9 cellular contexts compared by ENCODE assay signal in the genomic region with DNA sequence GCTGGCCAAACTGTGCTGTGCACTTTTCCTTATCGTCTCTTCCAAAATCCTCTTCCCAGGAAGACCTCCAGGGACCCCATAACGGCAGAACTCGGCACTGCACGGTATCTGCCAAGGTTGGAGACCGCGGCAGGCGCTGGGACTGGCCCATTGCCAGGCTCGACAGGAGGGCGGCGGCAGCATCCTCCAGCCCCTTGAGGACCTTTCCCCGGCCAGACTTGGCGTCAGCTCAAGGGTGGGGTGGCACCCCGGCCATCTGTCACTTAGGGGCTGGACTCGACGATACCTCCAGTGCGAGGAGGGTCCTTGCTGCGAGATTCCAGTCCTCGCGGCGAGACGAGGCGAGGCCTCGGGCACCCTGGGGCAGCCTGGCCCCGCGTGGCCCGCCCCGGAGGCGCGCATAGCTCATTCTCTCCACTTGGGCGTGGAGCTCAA. TPM values are rescaled to one million over a fixed set of nuclear protein-coding genes. Genes with fewer than 3 reads are reported as not detected.
DNase-seq lines count a peak whose midpoint lies in the region; ATAC-seq, FAIRE-seq and TF ChIP-seq lines count a peak whose summit lies in the region.
"Had no signal": no experiment of that assay in that cellular context is flagged by ENCODE, and none has a peak within 500 bp of the region (broad histone marks: within the 10 kb centered on the region; RNA-seq: fewer than 3 reads in every experiment).

No MANE protein-coding gene starts in this region.

- in situ Hi-C loops in GM12878 (cut with MboI): no loop called here

- TF ChIP-seq POLR2A in GM12891 (IDR thresholded peaks at IDR 0.05; ENCODE audit: low read depth, low read length) (no peak), GM12878 (IDR thresholded peaks at IDR 0.05; ENCODE audit: low read depth, low read length) (peak; percentile 43; the same call in 1 of the 2 replicates)

- RAD21 ChIA-PET in GM12878 (lab: Charles Lee; ENCODE audit: unreplicated experiment): interaction anchor here (1.4 to 3.0 kb wide), 6 partner anchors 11 to 196 kb away, joined by 4 to 23 read pairs (median 10); partner anchors contain the start of genes CNP, DNAJC7 and ODAD4

- H3K4me1 ChIP-seq in GM12878 (ENCODE audit: control insufficient read depth, insufficient read depth, low read length) (peaks cover 19% of the 10 kb centered on the region), keratinocyte (ENCODE audit: control insufficient read depth, extremely low read depth, insufficient read depth, low read length) (peaks cover 37% of the 10 kb centered on the region)

- H3K27me3 ChIP-seq in GM12878 (replicated peaks in 1 of 2; ENCODE audit: control insufficient read depth in 2 of 2, insufficient read depth in 2 of 2, low read length in 1 of 2) (no peaks in the 10 kb centered on the region), keratinocyte (ENCODE audit: control insufficient read depth, extremely low read depth, insufficient read depth, low read length) (no peaks in the 10 kb centered on the region)

- intact Hi-C loops in GM12878 (cut with micrococcal nuclease; ENCODE audit: unreplicated experiment): no loop called here

- peaks cover 10% of the 10 kb centered on the region for H3K36me3 ChIP-seq in SK-N-MC (ENCODE audit: insufficient read depth, low read length)
- peaks cover 3 to 8% of the 10 kb centered on the region in 2 experiments for H3K36me3 ChIP-seq in GM12878 (ENCODE audit: control insufficient read depth in 2 of 2, insufficient read depth in 2 of 2, low read length in 1 of 2)
- peaks cover 23 to 26% of the 10 kb centered on the region in 2 experiments for H3K36me3 ChIP-seq in keratinocyte (ENCODE audit: control insufficient read depth in 2 of 2, extremely low read depth in 1 of 2, insufficient read depth in 2 of 2, low read length in 2 of 2)

- H4K20me1 ChIP-seq in GM12878 (ENCODE audit: control insufficient read depth, insufficient read depth) (peaks cover 9% of the 10 kb centered on the region; the same call in 1 of the 2 replicates), keratinocyte (ENCODE audit: control insufficient read depth, extremely low read depth, insufficient read depth, low read length) (peaks cover 47% of the 10 kb centered on the region)

- H3K9me1 ChIP-seq in keratinocyte (ENCODE audit: control insufficient read depth, extremely low read depth, insufficient read depth, low read length): peaks cover 8% of the 10 kb centered on the region

- H3K9ac ChIP-seq in SK-N-MC (ENCODE audit: insufficient read length) (peak overlapping the region; percentile 91), GM12878 (ENCODE audit: control insufficient read depth, insufficient read depth, low read length) (peak overlapping the region; percentile 94), keratinocyte (ENCODE audit: control insufficient read depth, extremely low read depth, insufficient read depth, low read length) (peak overlapping the region; percentile 86)

- 1% methylated on average over 30 of the region's 30 CpGs for WGBS in GM12878 (ENCODE audit: insufficient coverage, insufficient replicate concordance, low lambda C conversion rate, missing lambda C conversion rate)

- SMC1A ChIA-PET in GM12878 (lab: Charles Lee; ENCODE audit: uncharacterized antibody, unreplicated experiment): interaction anchor here (0.6 to 2.7 kb wide), 4 partner anchors 9 to 46 kb away, joined by 3 to 19 read pairs (median 3); partner anchors contain the start of gene ODAD4

- DNase-seq in GM12891 (ENCODE audit: insufficient read length, low spot score): no peak
- peak; percentile 48 for DNase-seq in HT-29 (ENCODE audit: low spot score)
- no peak for DNase-seq in SK-N-MC (ENCODE audit: low read depth, low spot score)
- no peak for DNase-seq in GM12878 (ENCODE audit: low read depth, low spot score)
- DNase-seq in keratinocyte (ENCODE audit: low read depth, low spot score): no peak
- DNase-seq in stimulated activated CD4-positive, alpha-beta T cell treated with anti-CD3 and anti-CD28 coated beads, Interleukin-15, amount 100 ng/mL, for 1 hour (ENCODE audit: low read depth in 1 of 2, low spot score in 1 of 2): peak; percentile 8 to 34
- no peak for DNase-seq in cortex of kidney (lab: John Stamatoyannopoulos, UW)
- DNase-seq in islet precursor cell: no peak

- H3K9me3 ChIP-seq in SK-N-MC (ENCODE audit: low read depth, low read length): no peaks in the 10 kb centered on the region
- no peaks in the 10 kb centered on the region for H3K9me3 ChIP-seq in GM12878 (replicated peaks; ENCODE audit: control insufficient read depth, insufficient read depth, low read length)
- no peaks in the 10 kb centered on the region for H3K9me3 ChIP-seq in keratinocyte (ENCODE audit: control insufficient read depth, low read depth, low read length)

- TF ChIP-seq RAD21 in GM12878 (IDR thresholded peaks at IDR 0.05; ENCODE audit: insufficient read depth, low read depth, low read length): no peak

- TF ChIP-seq CTCF in GM12878 (IDR thresholded peaks at IDR 0.05 in 2 of 3, conservative IDR thresholded peaks at IDR 0.05 in 1 of 3; ENCODE audit: control insufficient read depth in 2 of 3, extremely low read depth in 1 of 3, insufficient read depth in 1 of 3, low read depth in 3 of 3, low read length in 3 of 3) (no peak), keratinocyte (optimal IDR thresholded peaks at IDR 0.05 in 1 of 3, IDR thresholded peaks at IDR 0.05 in 1 of 3, conservative IDR thresholded peaks at IDR 0.05 in 1 of 3; ENCODE audit: extremely low read depth in 1 of 3, insufficient read depth in 2 of 3, low read length in 3 of 3) (no peak)

- BruUV-seq in GM12878 (replicated peaks; lab: Mats Ljungman, UMichigan): no TSS peak

- H3K4me3 ChIP-seq in SK-N-MC (peak overlapping the region; percentile 98), GM12878 (peak overlapping the region; percentile 98), keratinocyte (ENCODE audit: control insufficient read depth in 2 of 3, extremely low read depth in 1 of 3, insufficient read depth in 2 of 3, low read depth in 1 of 3, low read length in 3 of 3) (peak overlapping the region; percentile 82 to 94 (median 87))

- POLR2A ChIA-PET in GM12878 (lab: Charles Lee): interaction anchor here (0.7 to 4.2 kb wide), 8 partner anchors 10 to 1832 kb away, joined by 3 to 52 read pairs (median 4); partner anchors contain the start of genes CNP, DNAJC7 and ODAD4

- TF ChIP-seq EP300 in GM12878 (IDR thresholded peaks at IDR 0.05; ENCODE audit: borderline replicate concordance in 1 of 2, control insufficient read depth in 1 of 2, low read depth in 2 of 2, low read length in 2 of 2): no peak

- peak; percentile 13 for FAIRE-seq in GM12891 (lab: Jason Lieb, UNC)
- FAIRE-seq in GM12878 (lab: Jason Lieb, UNC): no peak
- no peak for FAIRE-seq in keratinocyte (lab: Jason Lieb, UNC)
- FAIRE-seq: endometrium had no signal

- CTCF ChIA-PET in GM12878 (lab: Yijun Ruan, JAX): interaction anchor here (0.6 to 2.1 kb wide), 10 partner anchors 9 to 116 kb away, joined by 3 to 16 read pairs (median 4); partner anchors contain the start of genes DNAJC7 and ODAD4

- H3K4me2 ChIP-seq in GM12878 (ENCODE audit: control insufficient read depth, insufficient read depth) (peak overlapping the region; percentile 96), keratinocyte (ENCODE audit: control insufficient read depth, extremely low read depth, insufficient read depth, low read depth, low read length) (peak overlapping the region; percentile 93)

- H3K79me2 ChIP-seq in GM12878 (ENCODE audit: control insufficient read depth, insufficient read depth, low read length): peaks cover 55% of the 10 kb centered on the region
- peaks cover 58% of the 10 kb centered on the region for H3K79me2 ChIP-seq in keratinocyte (ENCODE audit: control insufficient read depth, insufficient read depth, low read length)

- H3K27ac ChIP-seq in SK-N-MC: 0 out of 2 replicates have a peak overlapping the region, but pooled peaks have one; percentile 67
- peak overlapping the region; percentile 86 for H3K27ac ChIP-seq in GM12878 (ENCODE audit: control insufficient read depth, insufficient read depth)
- peak overlapping the region; percentile 79 for H3K27ac ChIP-seq in keratinocyte (ENCODE audit: control insufficient read depth, insufficient read depth, low read length)

- H2AFZ ChIP-seq in GM12878 (ENCODE audit: control insufficient read depth, low read depth, low read length) (no peak overlapping the region), keratinocyte (ENCODE audit: control insufficient read depth, low read length) (peak overlapping the region; percentile 41)

- dilution Hi-C loops in keratinocyte (cut with MboI; ENCODE audit: extremely low pct_ligation_motif_present, low sequenced_read_pairs): no loop called here

- peak; percentile 39 for ATAC-seq in GM12878

RNA-seq across cellular contexts. Expression of gene ACLY, which starts 0.8 kb away (rescaled TPM):
- polyA plus RNA-seq in GM12891 (2012; ENCODE audit: low read depth, missing spikeins): 62.1 TPM
- 185 and 194 TPM in 2 replicates for total RNA-seq in HT-29 (2014; rRNA removed; shearing (Covaris generic))
- 60.0 and 63.4 TPM in 2 replicates for total RNA-seq in GM12878 (2013; cell fraction: nucleolus; rRNA removed)
- total RNA-seq in GM12878 (2014; rRNA removed): 104 and 111 TPM in 2 replicates
- total RNA-seq in GM12878 (2014; rRNA removed; fragmentation: Illumina TruSeq; extraction: Trizol): 112 and 113 TPM in 2 replicates
- 224 and 228 TPM in 2 replicates for total RNA-seq in GM12878 (2021)
- 37.0 TPM for polyA plus RNA-seq in GM12878 (2011; ENCODE audit: low read depth)
- polyA plus RNA-seq in GM12878 (2011; rRNA removed): 96.6 and 140 TPM in 2 replicates
- 132 and 154 TPM in 2 replicates for polyA plus RNA-seq in GM12878 (2011; cell fraction: cytosol; rRNA removed)
- 125 and 158 TPM in 2 replicates for polyA plus RNA-seq in GM12878 (2011; cell fraction: nucleus; rRNA removed)
- polyA plus RNA-seq in GM12878 (2012): 63.8 and 69.0 TPM in 2 replicates
- 113 and 136 TPM in 2 replicates for polyA plus RNA-seq in GM12878 (2014; fragmentation: Illumina TruSeq; extraction: Trizol)
- polyA plus RNA-seq in GM12878 (2014; fragmentation: Nextera tagmentation; extraction: Ambion mirVana): 10 to 100 TPM; 32.6 to 39.6 TPM
- 128 and 129 TPM in 2 replicates for polyA plus RNA-seq in GM12878 (2014; rRNA removed)
- polyA plus RNA-seq in GM12878 (2016; fragmentation: Nextera tagmentation; extraction: Ambion mirVana): 100 to 1,000 TPM; 112 to 116 TPM
- 238 and 284 TPM in 2 replicates for polyA minus RNA-seq in GM12878 (2011; rRNA and poly(A)+ RNA removed)
- polyA minus RNA-seq in GM12878 (2011; cell fraction: cytosol; rRNA and poly(A)+ RNA removed): 92.9 and 117 TPM in 2 replicates
- 40.1 and 74.8 TPM in 2 replicates for polyA minus RNA-seq in GM12878 (2011; cell fraction: nucleus; rRNA and poly(A)+ RNA removed)
- 310 to 444 TPM (median 363 TPM) in 3 replicates for polyA plus RNA-seq in keratinocyte
- 94.7 TPM for polyA plus RNA-seq in keratinocyte (2011; ENCODE audit: low read depth)
- polyA plus RNA-seq in keratinocyte (2011; cell fraction: cytosol; rRNA removed): 297 and 320 TPM in 2 replicates
- polyA plus RNA-seq in keratinocyte (2011; cell fraction: nucleus; rRNA removed): 455 and 462 TPM in 2 replicates
- 54.0 and 345 TPM in 2 replicates for polyA plus RNA-seq in keratinocyte (2012; ENCODE audit: low replicate concordance)
- 676 to 815 TPM (median 678 TPM) in 3 replicates for polyA minus RNA-seq in keratinocyte
- 655 TPM for polyA minus RNA-seq in keratinocyte (2011; cell fraction: cytosol; rRNA and poly(A)+ RNA removed)
- 479 and 627 TPM in 2 replicates for polyA minus RNA-seq in keratinocyte (2011; cell fraction: nucleus; rRNA and poly(A)+ RNA removed)

RNA-seq across cellular contexts. Expression of gene ODAD4, which starts 12.4 kb away (rescaled TPM):
- 0.51 TPM for polyA plus RNA-seq in GM12891 (2012; ENCODE audit: low read depth, missing spikeins)
- total RNA-seq in HT-29 (2014; rRNA removed; shearing (Covaris generic)): 0.55 and 0.64 TPM in 2 replicates
- total RNA-seq in GM12878 (2013; cell fraction: nucleolus; rRNA removed): 0.38 and 1.1 TPM in 2 replicates
- total RNA-seq in GM12878 (2014; rRNA removed) (0.11 and 0.16 TPM in 2 replicates), GM12878 (2014; rRNA removed; fragmentation: Illumina TruSeq; extraction: Trizol) (0.22 and 0.55 TPM in 2 replicates), GM12878 (2021) (0.46 TPM in 1 of 2 replicates, not detected in the other)
- polyA plus RNA-seq in GM12878 (2011; ENCODE audit: low read depth): 0.14 TPM
- polyA plus RNA-seq in GM12878 (2011; rRNA removed) (0.27 and 0.53 TPM in 2 replicates), GM12878 (2014; fragmentation: Illumina TruSeq; extraction: Trizol) (0.17 and 0.60 TPM in 2 replicates), GM12878 (2014; fragmentation: Nextera tagmentation; extraction: Ambion mirVana) (under 1 TPM; 0.10 to 0.44 TPM), GM12878 (2014; rRNA removed) (0.17 and 0.27 TPM in 2 replicates), GM12878 (2016; fragmentation: Nextera tagmentation; extraction: Ambion mirVana) (under 1 TPM; 0.68 to 0.73 TPM), keratinocyte (0.07 to 0.20 TPM (median 0.17 TPM) in 3 replicates)
- polyA plus RNA-seq in GM12878 (2011; cell fraction: cytosol; rRNA removed): 0.09 and 0.20 TPM in 2 replicates
- polyA plus RNA-seq in GM12878 (2011; cell fraction: nucleus; rRNA removed): 0.34 and 0.63 TPM in 2 replicates
- polyA plus RNA-seq in GM12878 (2012): 0.19 and 0.31 TPM in 2 replicates
- polyA minus RNA-seq in GM12878 (2011; rRNA and poly(A)+ RNA removed): 0.44 and 0.52 TPM in 2 replicates
- not detected in 2 replicates for polyA minus RNA-seq in GM12878 (2011; cell fraction: cytosol; rRNA and poly(A)+ RNA removed)
- 0.36 TPM in 1 of 2 replicates, not detected in the other for polyA minus RNA-seq in GM12878 (2011; cell fraction: nucleus; rRNA and poly(A)+ RNA removed)
- polyA plus RNA-seq in keratinocyte (2011; ENCODE audit: low read depth): 0.12 TPM
- 0.05 and 0.18 TPM in 2 replicates for polyA plus RNA-seq in keratinocyte (2011; cell fraction: cytosol; rRNA removed)
- 0.20 and 0.27 TPM in 2 replicates for polyA plus RNA-seq in keratinocyte (2011; cell fraction: nucleus; rRNA removed)
- polyA plus RNA-seq in keratinocyte (2012; ENCODE audit: low replicate concordance): 0.18 TPM in 1 of 2 replicates, not detected in the other
- not detected in 3 replicates for polyA minus RNA-seq in keratinocyte
- not detected for polyA minus RNA-seq in keratinocyte (2011; cell fraction: cytosol; rRNA and poly(A)+ RNA removed)
- polyA minus RNA-seq in keratinocyte (2011; cell fraction: nucleus; rRNA and poly(A)+ RNA removed): not detected in 2 replicates

RNA-seq across cellular contexts. Expression of gene CNP, which starts 48.6 kb away (rescaled TPM):
- 28.4 TPM for polyA plus RNA-seq in GM12891 (2012; ENCODE audit: low read depth, missing spikeins)
- total RNA-seq in HT-29 (2014; rRNA removed; shearing (Covaris generic)): 73.2 and 88.3 TPM in 2 replicates
- 22.0 and 33.7 TPM in 2 replicates for total RNA-seq in GM12878 (2013; cell fraction: nucleolus; rRNA removed)
- 35.6 and 39.5 TPM in 2 replicates for total RNA-seq in GM12878 (2014; rRNA removed)
- total RNA-seq in GM12878 (2014; rRNA removed; fragmentation: Illumina TruSeq; extraction: Trizol): 22.5 and 22.9 TPM in 2 replicates
- 50.9 and 52.2 TPM in 2 replicates for total RNA-seq in GM12878 (2021)
- 11.6 TPM for polyA plus RNA-seq in GM12878 (2011; ENCODE audit: low read depth)
- 14.4 and 24.6 TPM in 2 replicates for polyA plus RNA-seq in GM12878 (2011; rRNA removed)
- polyA plus RNA-seq in GM12878 (2011; cell fraction: cytosol; rRNA removed): 31.7 and 35.2 TPM in 2 replicates
- 23.4 and 31.0 TPM in 2 replicates for polyA plus RNA-seq in GM12878 (2011; cell fraction: nucleus; rRNA removed)
- 25.0 and 30.4 TPM in 2 replicates for polyA plus RNA-seq in GM12878 (2012)
- polyA plus RNA-seq in GM12878 (2014; fragmentation: Illumina TruSeq; extraction: Trizol): 16.9 and 26.3 TPM in 2 replicates
- 1 to 10 TPM; 1.8 to 4.4 TPM for polyA plus RNA-seq in GM12878 (2014; fragmentation: Nextera tagmentation; extraction: Ambion mirVana)
- 36.5 and 40.4 TPM in 2 replicates for polyA plus RNA-seq in GM12878 (2014; rRNA removed)
- polyA plus RNA-seq in GM12878 (2016; fragmentation: Nextera tagmentation; extraction: Ambion mirVana): 10 to 100 TPM; 59.8 to 60.7 TPM
- polyA minus RNA-seq in GM12878 (2011; rRNA and poly(A)+ RNA removed): 64.6 and 68.2 TPM in 2 replicates
- 27.3 and 32.6 TPM in 2 replicates for polyA minus RNA-seq in GM12878 (2011; cell fraction: cytosol; rRNA and poly(A)+ RNA removed)
- polyA minus RNA-seq in GM12878 (2011; cell fraction: nucleus; rRNA and poly(A)+ RNA removed): 15.0 and 26.4 TPM in 2 replicates
- polyA plus RNA-seq in keratinocyte: 32.4 to 37.8 TPM (median 37.2 TPM) in 3 replicates
- polyA plus RNA-seq in keratinocyte (2011; ENCODE audit: low read depth): 20.2 TPM
- 21.6 and 35.4 TPM in 2 replicates for polyA plus RNA-seq in keratinocyte (2011; cell fraction: cytosol; rRNA removed)
- polyA plus RNA-seq in keratinocyte (2011; cell fraction: nucleus; rRNA removed): 24.5 and 34.5 TPM in 2 replicates
- polyA plus RNA-seq in keratinocyte (2012; ENCODE audit: low replicate concordance): 18.9 and 48.6 TPM in 2 replicates
- 76.8 to 188 TPM (median 114 TPM) in 3 replicates for polyA minus RNA-seq in keratinocyte
- polyA minus RNA-seq in keratinocyte (2011; cell fraction: cytosol; rRNA and poly(A)+ RNA removed): 68.3 TPM
- 22.4 and 60.7 TPM in 2 replicates for polyA minus RNA-seq in keratinocyte (2011; cell fraction: nucleus; rRNA and poly(A)+ RNA removed)

RNA-seq across cellular contexts. Expression of gene KLHL11, which starts 52.8 kb away (rescaled TPM):
- 1.7 TPM for polyA plus RNA-seq in GM12891 (2012; ENCODE audit: low read depth, missing spikeins)
- 23.4 and 25.1 TPM in 2 replicates for total RNA-seq in HT-29 (2014; rRNA removed; shearing (Covaris generic))
- total RNA-seq in GM12878 (2013; cell fraction: nucleolus; rRNA removed): 23.5 and 24.7 TPM in 2 replicates
- total RNA-seq in GM12878 (2014; rRNA removed) (15.5 and 17.2 TPM in 2 replicates), GM12878 (2014; rRNA removed; fragmentation: Illumina TruSeq; extraction: Trizol) (13.4 and 13.9 TPM in 2 replicates), GM12878 (2021) (11.5 and 13.9 TPM in 2 replicates)
- polyA plus RNA-seq in GM12878 (2011; ENCODE audit: low read depth): 3.1 TPM
- polyA plus RNA-seq in GM12878 (2011; rRNA removed) (8.6 and 9.2 TPM in 2 replicates), GM12878 (2014; fragmentation: Illumina TruSeq; extraction: Trizol) (3.1 and 4.5 TPM in 2 replicates), GM12878 (2014; fragmentation: Nextera tagmentation; extraction: Ambion mirVana) (under 1 TPM; 0.07 to 0.10 TPM), GM12878 (2014; rRNA removed) (5.4 and 6.0 TPM in 2 replicates), GM12878 (2016; fragmentation: Nextera tagmentation; extraction: Ambion mirVana) (10 to 100 TPM; 11.5 to 12.1 TPM), keratinocyte (4.7 to 6.7 TPM (median 5.2 TPM) in 3 replicates)
- polyA plus RNA-seq in GM12878 (2011; cell fraction: cytosol; rRNA removed): 5.9 and 6.7 TPM in 2 replicates
- polyA plus RNA-seq in GM12878 (2011; cell fraction: nucleus; rRNA removed): 3.4 and 4.0 TPM in 2 replicates
- polyA plus RNA-seq in GM12878 (2012): 2.3 and 2.4 TPM in 2 replicates
- polyA minus RNA-seq in GM12878 (2011; rRNA and poly(A)+ RNA removed): 31.0 and 44.5 TPM in 2 replicates
- polyA minus RNA-seq in GM12878 (2011; cell fraction: cytosol; rRNA and poly(A)+ RNA removed): 8.7 and 13.5 TPM in 2 replicates
- polyA minus RNA-seq in GM12878 (2011; cell fraction: nucleus; rRNA and poly(A)+ RNA removed): 5.1 and 7.9 TPM in 2 replicates
- polyA plus RNA-seq in keratinocyte (2011; ENCODE audit: low read depth): 4.3 TPM
- polyA plus RNA-seq in keratinocyte (2011; cell fraction: cytosol; rRNA removed): 2.5 and 4.3 TPM in 2 replicates
- 5.9 and 7.6 TPM in 2 replicates for polyA plus RNA-seq in keratinocyte (2011; cell fraction: nucleus; rRNA removed)
- polyA plus RNA-seq in keratinocyte (2012; ENCODE audit: low replicate concordance): 2.1 and 3.9 TPM in 2 replicates
- 11.0 to 29.8 TPM (median 24.6 TPM) in 3 replicates for polyA minus RNA-seq in keratinocyte
- polyA minus RNA-seq in keratinocyte (2011; cell fraction: cytosol; rRNA and poly(A)+ RNA removed): 15.7 TPM
- polyA minus RNA-seq in keratinocyte (2011; cell fraction: nucleus; rRNA and poly(A)+ RNA removed): 15.4 and 25.7 TPM in 2 replicates

Comparison
In these comparisons a context has a peak if more than half of its experiments do, and no peak if none do; other contexts are left out.
1. DNase-seq: peak in HT-29 (single experiment) and stimulated activated CD4-positive, alpha-beta T cell treated with anti-CD3 and anti-CD28 coated beads, Interleukin-15, amount 100 ng/mL, for 1 hour (2 of 2); none in GM12891 (single experiment), SK-N-MC (single experiment), GM12878 (single experiment), keratinocyte (single experiment), cortex of kidney (single experiment) and islet precursor cell (single experiment).
2. Peak in every context shown above with its lines, with median percentiles within 50 percentile points of each other: H3K27ac ChIP-seq, H3K4me3 ChIP-seq and H3K9ac ChIP-seq.